26 cellular contexts compared by ENCODE assay signal in the genomic region with DNA sequence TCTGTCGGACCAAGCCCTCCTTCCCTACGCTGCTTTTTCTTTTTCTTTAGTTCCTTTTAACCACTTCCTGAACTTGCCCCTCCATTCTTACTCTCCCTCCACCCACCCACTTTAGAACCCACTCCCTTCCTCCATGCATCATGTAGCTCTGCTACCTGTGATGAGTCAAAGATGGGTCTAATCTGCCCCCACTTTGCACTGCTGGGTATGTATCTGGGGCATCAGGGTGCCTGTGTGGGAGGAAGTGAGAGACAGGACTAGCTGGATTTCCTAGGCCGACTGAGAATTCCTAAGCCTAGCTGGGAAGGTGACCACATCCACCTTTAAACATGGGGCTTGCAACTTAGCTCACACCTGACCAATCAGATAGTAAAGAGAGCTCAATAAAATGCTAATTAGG.
A peak's percentile ranks its signal among the peaks of the same experiment; 100 is the strongest.
DNase-seq lines count a peak whose midpoint lies in the region; ATAC-seq, FAIRE-seq and TF ChIP-seq lines count a peak whose summit lies in the region.
"Had no signal": no experiment of that assay in that cellular context is flagged by ENCODE, and none has a peak within 500 bp of the region (broad histone marks: within the 10 kb centered on the region; RNA-seq: fewer than 3 reads in every experiment).

No MANE protein-coding gene starts in this region.

- no peak overlapping the region for H2BK12ac ChIP-seq in trophoblast cell (ENCODE audit: low read length)

- CTCF ChIA-PET in A549 (lab: Yijun Ruan, JAX) (no interaction called here), K562 (lab: Yijun Ruan, JAX; ENCODE audit: low intra/inter-chr PET ratio) (no interaction called here)

- peaks cover 28% of the 10 kb centered on the region for H3K9me3 Mint-ChIP-seq in nephron progenitor cell

- no peak overlapping the region for H2BK120ac ChIP-seq in trophoblast cell (ENCODE audit: insufficient read depth, low read length, poor library complexity)

- no peak overlapping the region for H3K18ac ChIP-seq in trophoblast cell (ENCODE audit: low read length)

- no peak overlapping the region for H3K4me3 Mint-ChIP-seq in nephron progenitor cell
- H3K4me3 Mint-ChIP-seq: CD14-positive monocyte; CD4-positive, alpha-beta memory T cell; CD4-positive, CD25-positive, alpha-beta regulatory T cell; CD8-positive, alpha-beta memory T cell had no signal

- POLR2A ChIA-PET in A549 (lab: Yijun Ruan, JAX) (no interaction called here), K562 (lab: Yijun Ruan, JAX) (no interaction called here)

- H3K27ac ChIP-seq in A549, result no peak overlapping the region
- H3K27ac ChIP-seq in K562 (ENCODE audit: extremely low read depth, low read depth, low read length), result no peak overlapping the region
- no peak overlapping the region for H3K27ac ChIP-seq in trophoblast cell (ENCODE audit: low read depth, low read length)
- H3K27ac ChIP-seq: 22Rv1, BLaER1 had no signal

- no peaks in the 10 kb centered on the region for H3K79me1 ChIP-seq in trophoblast cell (ENCODE audit: low read length)

- no peak overlapping the region for H3K4me2 ChIP-seq in A549
- no peak overlapping the region for H3K4me2 ChIP-seq in K562 (ENCODE audit: insufficient read depth, low read length)
- H3K4me2 ChIP-seq in trophoblast cell (ENCODE audit: low read length), result no peak overlapping the region
- H3K4me2 ChIP-seq: BLaER1 had no signal

- H3K14ac ChIP-seq in trophoblast cell (ENCODE audit: low read length), result no peak overlapping the region

- TF ChIP-seq RAD21 in A549 (conservative IDR thresholded peaks at IDR 0.05 in 1 of 2, IDR thresholded peaks at IDR 0.05 in 1 of 2), result no peak
- no peak for TF ChIP-seq RAD21 in K562 (CRISPR knock-in tag; conservative IDR thresholded peaks at IDR 0.05 in 1 of 2, IDR thresholded peaks at IDR 0.05 in 1 of 2)

- no peak overlapping the region for H2AK5ac ChIP-seq in trophoblast cell (ENCODE audit: low read length)

- peak overlapping the region; percentile 17 for H3K23ac ChIP-seq in trophoblast cell (ENCODE audit: low read length)

- H2AFZ ChIP-seq in K562 (ENCODE audit: low read depth, low read length) (no peak overlapping the region), trophoblast cell (ENCODE audit: insufficient read depth, low read length, poor library complexity) (no peak overlapping the region)

- no peaks in the 10 kb centered on the region for H3K9me1 ChIP-seq in K562 (ENCODE audit: control insufficient read depth, insufficient read depth, low read length)

- H4K8ac ChIP-seq in trophoblast cell (ENCODE audit: low read depth, low read length), result no peak overlapping the region

- TF ChIP-seq POLR2A in A549 (IDR thresholded peaks at IDR 0.05; ENCODE audit: low read length), result no peak
- TF ChIP-seq POLR2A in K562 (conservative IDR thresholded peaks at IDR 0.05), result no peak
- no peak for TF ChIP-seq POLR2A in GM12892 (IDR thresholded peaks at IDR 0.05; ENCODE audit: low read depth, low read length)

- no peaks in the 10 kb centered on the region for H3K79me2 ChIP-seq in K562 (ENCODE audit: control insufficient read depth, insufficient read depth, low read length)
- no peaks in the 10 kb centered on the region for H3K79me2 ChIP-seq in trophoblast cell (ENCODE audit: control insufficient read depth, insufficient read depth, low read length, poor library complexity)

- intact Hi-C loops in K562 (cut with micrococcal nuclease), result no loop called here
- intact Hi-C loops in Right ventricle myocardium inferior (cut with DNase I), result no loop called here

- FAIRE-seq in A549 (lab: Jason Lieb, UNC) (no peak), K562 (lab: Jason Lieb, UNC) (no peak), GM12892 (lab: Jason Lieb, UNC) (no peak)
- FAIRE-seq: GM12878, GM19239 had no signal

- WGBS in A549 (ENCODE audit: missing lambda C conversion rate), result 18% methylated on average over 3 of the region's 3 CpGs
- WGBS in K562 (ENCODE audit: insufficient coverage, low coverage, missing lambda C conversion rate), result 0% methylated on average over 3 of the region's 3 CpGs
- no CpG with 5 or more reads among the region's 3 CpGs for WGBS in trophoblast cell (ENCODE audit: extremely low coverage, insufficient coverage, insufficient read length)

- peaks cover 7% of the 10 kb centered on the region for H3K27me3 Mint-ChIP-seq in nephron progenitor cell (ENCODE audit: low read depth, poor library complexity)
- H3K27me3 Mint-ChIP-seq: CD4-positive, alpha-beta memory T cell; CD4-positive, CD25-positive, alpha-beta regulatory T cell; CD8-positive, alpha-beta memory T cell had no signal

- no peaks in the 10 kb centered on the region for H3K9me3 ChIP-seq in A549
- peaks cover 1% of the 10 kb centered on the region for H3K9me3 ChIP-seq in K562 (replicated peaks; ENCODE audit: control insufficient read depth, insufficient read depth, low read depth, low read length)
- peaks cover 4% of the 10 kb centered on the region for H3K9me3 ChIP-seq in trophoblast cell (ENCODE audit: insufficient read depth, low read depth, low read length)
- H3K9me3 ChIP-seq: BE2C had no signal

- H3K4me1 ChIP-seq in A549 (no peaks in the 10 kb centered on the region), K562 (replicated peaks in 1 of 2; ENCODE audit: control insufficient read depth in 2 of 2, insufficient read depth in 2 of 2, low read length in 2 of 2) (no peaks in the 10 kb centered on the region), trophoblast cell (ENCODE audit: control insufficient read depth in 1 of 2, insufficient read depth in 2 of 2, low read length in 2 of 2) (no peaks in the 10 kb centered on the region)
- H3K4me1 ChIP-seq: BE2C, BLaER1 had no signal

- no peaks in the 10 kb centered on the region for H3K27me3 ChIP-seq in K562 (ENCODE audit: control insufficient read depth in 2 of 2, insufficient read depth in 2 of 2, low read length in 2 of 2)
- H3K27me3 ChIP-seq in trophoblast cell (ENCODE audit: insufficient read depth, low read length), result no peaks in the 10 kb centered on the region
- H3K27me3 ChIP-seq: BE2C, BLaER1 had no signal

- H2BK5ac ChIP-seq in trophoblast cell (ENCODE audit: low read depth, low read length, poor library complexity), result no peak overlapping the region

- H4K20me1 ChIP-seq in K562 (replicated peaks; ENCODE audit: control insufficient read depth, insufficient read depth, low read length), result no peaks in the 10 kb centered on the region
- H4K20me1 ChIP-seq: BLaER1 had no signal

- peaks cover 13% of the 10 kb centered on the region for H3K36me3 Mint-ChIP-seq in nephron progenitor cell (ENCODE audit: low read depth)
- H3K36me3 Mint-ChIP-seq: CD14-positive monocyte; CD4-positive, alpha-beta memory T cell; CD4-positive, CD25-positive, alpha-beta regulatory T cell; CD8-positive, alpha-beta memory T cell had no signal

- ATAC-seq in A549 (no peak), K562 (no peak), Right ventricle myocardium inferior (no peak)
- no peak for ATAC-seq in activated CD4-positive, CD25-positive, alpha-beta regulatory T cell treated with anti-CD3 and anti-CD28 coated beads, Interleukin-2, amount 50 U/mL, for 24 hours
- ATAC-seq: GM12878 had no signal

- no peak overlapping the region for H3K4ac ChIP-seq in trophoblast cell (ENCODE audit: low read depth, low read length)

- no peak overlapping the region for H4K12ac ChIP-seq in trophoblast cell (ENCODE audit: low read depth, low read length)

- no TSS peak for BruUV-seq in K562 (replicated peaks; lab: Mats Ljungman, UMichigan)

- peaks cover 48% of the 10 kb centered on the region for H3K4me1 Mint-ChIP-seq in nephron progenitor cell
- H3K4me1 Mint-ChIP-seq: CD14-positive monocyte; CD4-positive, alpha-beta memory T cell; CD4-positive, CD25-positive, alpha-beta regulatory T cell; CD8-positive, alpha-beta memory T cell had no signal

- in situ Hi-C loops in K562 (cut with MboI), result no loop called here

- H3K27ac Mint-ChIP-seq in nephron progenitor cell, result peak overlapping the region; percentile 89
- H3K27ac Mint-ChIP-seq: CD14-positive monocyte; CD4-positive, alpha-beta memory T cell; CD4-positive, CD25-positive, alpha-beta regulatory T cell; CD8-positive, alpha-beta memory T cell had no signal

- TF ChIP-seq CTCF in A549 (IDR thresholded peaks at IDR 0.05) (no peak), K562 (IDR thresholded peaks at IDR 0.05 in 2 of 3, conservative IDR thresholded peaks at IDR 0.05 in 1 of 3; ENCODE audit: insufficient read depth in 2 of 3, low read depth in 1 of 3, low read length in 3 of 3) (no peak), nephron progenitor cell (IDR thresholded peaks at IDR 0.05) (no peak)

- no peak for TF ChIP-seq EP300 in A549 (IDR thresholded peaks at IDR 0.05)
- no peak for TF ChIP-seq EP300 in K562 (IDR thresholded peaks at IDR 0.05; ENCODE audit: low read length)

- H3K9ac ChIP-seq in K562 (ENCODE audit: insufficient read depth in 1 of 2, low read depth in 2 of 2, low read length in 2 of 2), result no peak overlapping the region
- no peak overlapping the region for H3K9ac ChIP-seq in trophoblast cell (ENCODE audit: low read length)
- H3K9ac ChIP-seq: BLaER1 had no signal

- DNase-seq in A549 (ENCODE audit: low read depth in 1 of 2, low spot score in 1 of 2) (no peak), K562 (ENCODE audit: extremely low read depth in 1 of 4, low spot score in 3 of 4) (no peak), nephron progenitor cell (no peak), trophoblast cell (no peak), GM12892 (ENCODE audit: insufficient read length) (no peak), Right ventricle myocardium inferior (ENCODE audit: missing footprints) (no peak)
- DNase-seq: ACHN; BE2C; C1 segment of cervical spinal cord; CD4-positive, alpha-beta memory T cell; CD4-positive, CD25-positive, alpha-beta regulatory T cell; CD8-positive, alpha-beta memory T cell; COR-L47; DMS 273 treated with DMSO at 0.1 percent for 48 hours; DMS153; DMS53; DMS79; DND-41; EL; GDM1 had no signal

- H4K91ac ChIP-seq in trophoblast cell (ENCODE audit: low read depth, low read length), result no peak overlapping the region

- no peak overlapping the region for H3K4me3 ChIP-seq in A549
- H3K4me3 ChIP-seq in K562, result no peak overlapping the region
- no peak overlapping the region for H3K4me3 ChIP-seq in trophoblast cell (ENCODE audit: low read depth, low read length)
- H3K4me3 ChIP-seq: BLaER1, GM12878 had no signal

- H3K36me3 ChIP-seq in K562 (ENCODE audit: control insufficient read depth, insufficient read depth, low read length) (no peaks in the 10 kb centered on the region), trophoblast cell (ENCODE audit: control insufficient read depth in 1 of 2, insufficient read depth in 2 of 2, low read length in 2 of 2) (no peaks in the 10 kb centered on the region)
- H3K36me3 ChIP-seq: BE2C, BLaER1 had no signal

TF ChIP-seq in A549, 52 proteins besides CTCF, POLR2A, EP300 and RAD21 (continues in another document):
- TF ChIP-seq RARB (CRISPR knock-in tag; IDR thresholded peaks at IDR 0.05) (no peak), MAFK (IDR thresholded peaks at IDR 0.05; ENCODE audit: partially characterized antibody) (peak; percentile 51)
